In genomic region chr16:70575376-70575775, GRCh38 we compare ENCODE assay signal across 14 cellular contexts. TPM values are rescaled to one million over a fixed set of nuclear protein-coding genes. Genes with fewer than 3 reads are reported as not detected.
DNase-seq lines count a peak whose midpoint lies in the region; ATAC-seq and TF ChIP-seq lines count a peak whose summit lies in the region.
"Had no signal": no experiment of that assay in that cellular context is flagged by ENCODE, and none has a peak within 500 bp of the region (broad histone marks: within the 10 kb centered on the region; RNA-seq: fewer than 3 reads in every experiment).

No MANE protein-coding gene starts in this region.

- peaks cover 35% of the 10 kb centered on the region for H3K36me3 Mint-ChIP-seq in CD4-positive, alpha-beta T cell (ENCODE audit: low read depth)
- peaks cover 29 to 51% (median 35%) of the 10 kb centered on the region in 3 experiments for H3K36me3 Mint-ChIP-seq in H9 (ENCODE audit: insufficient read depth in 1 of 3, low read depth in 3 of 3)
- H3K36me3 Mint-ChIP-seq in chondrocyte (ENCODE audit: low read depth) = peaks cover 21% of the 10 kb centered on the region

- no peak overlapping the region for H3K4me3 ChIP-seq in osteoblast (ENCODE audit: insufficient read depth, low read length)
- H3K4me3 ChIP-seq: SK-N-MC had no signal

- peak overlapping the region; percentile 53 for H3K27ac Mint-ChIP-seq in CD4-positive, alpha-beta T cell
- peak overlapping the region; percentile 16 to 88 (median 45); a peak in 4 of 7 replicates for H3K27ac Mint-ChIP-seq in H9
- peak overlapping the region; percentile 94 for H3K27ac Mint-ChIP-seq in chondrocyte (ENCODE audit: unreplicated experiment)

- no peak overlapping the region for H3K4ac ChIP-seq in H9 (ENCODE audit: low read depth, low read length)

- H4K8ac ChIP-seq in H9 (replicated peaks; ENCODE audit: insufficient read length, low read depth, low read length) = no peak overlapping the region

- POLR2A ChIA-PET in CD4-positive, alpha-beta T cell (lab: Charles Lee) = no interaction called here

- no peaks in the 10 kb centered on the region for H3K27me3 Mint-ChIP-seq in CD4-positive, alpha-beta T cell
- H3K27me3 Mint-ChIP-seq in H9 (ENCODE audit: low read depth) (no peaks in the 10 kb centered on the region), chondrocyte (ENCODE audit: low read depth) (no peaks in the 10 kb centered on the region)
- H3K27me3 Mint-ChIP-seq: type B pancreatic cell had no signal

- H2AFZ ChIP-seq in H9 (ENCODE audit: low read length) = no peak overlapping the region
- no peak overlapping the region for H2AFZ ChIP-seq in osteoblast (ENCODE audit: low read length)

- H3T11ph ChIP-seq in H9 (ENCODE audit: low read length) = no peak overlapping the region

- WGBS in H9 (ENCODE audit: extremely low coverage, insufficient read length, low lambda C conversion rate) = no CpG with 5 or more reads among the region's 7 CpGs

- H3K18ac ChIP-seq in H9 (ENCODE audit: insufficient read length, low read depth, low read length) = no peak overlapping the region

- H4K5ac ChIP-seq in H9 (ENCODE audit: insufficient read length, low read depth, low read length) = no peak overlapping the region

- H3K4me2 ChIP-seq in H9 (ENCODE audit: insufficient read depth, insufficient read length, low read length) = no peak overlapping the region
- no peak overlapping the region for H3K4me2 ChIP-seq in osteoblast (ENCODE audit: insufficient read depth, low read length)

- no peak overlapping the region for H2BK20ac ChIP-seq in H9 (ENCODE audit: low read depth, low read length, poor library complexity, severe bottlenecking)

- no peak overlapping the region for H4K91ac ChIP-seq in H9 (ENCODE audit: insufficient read length, low read depth, low read length)

- no peak overlapping the region for H3K56ac ChIP-seq in H9 (ENCODE audit: insufficient read length, low read depth, low read length)

- peaks cover 44% of the 10 kb centered on the region for H3K36me3 ChIP-seq in osteoblast (ENCODE audit: insufficient read depth, low read length)

- CTCF ChIA-PET in CD4-positive, alpha-beta T cell (lab: Charles Lee) = no interaction called here

- no peak overlapping the region for H2BK5ac ChIP-seq in H9 (ENCODE audit: insufficient read length, low read length)

- H2AK5ac ChIP-seq in H9 (ENCODE audit: insufficient read length, low read length) = no peak overlapping the region

- no peaks in the 10 kb centered on the region for H3K9me3 Mint-ChIP-seq in CD4-positive, alpha-beta T cell
- H3K9me3 Mint-ChIP-seq in H9 (no peaks in the 10 kb centered on the region), chondrocyte (ENCODE audit: low read depth) (no peaks in the 10 kb centered on the region)
- H3K9me3 Mint-ChIP-seq: CD8-positive, alpha-beta T cell; type B pancreatic cell had no signal

- H2BK120ac ChIP-seq in H9 (ENCODE audit: low read depth, low read length, poor library complexity, severe bottlenecking) = no peak overlapping the region

- H3K4me1 ChIP-seq in H9 (ENCODE audit: insufficient read depth, low read length) (no peaks in the 10 kb centered on the region), osteoblast (ENCODE audit: insufficient read depth, low read length) (peaks cover 64% of the 10 kb centered on the region)

- no peaks in the 10 kb centered on the region for H3K79me2 ChIP-seq in H9 (ENCODE audit: insufficient read depth, low read length)
- no peaks in the 10 kb centered on the region for H3K79me2 ChIP-seq in osteoblast (ENCODE audit: insufficient read depth, low read length)

- H3K23ac ChIP-seq in H9 (ENCODE audit: insufficient read length, low read depth, low read length) = no peak overlapping the region

- ATAC-seq in CD4-positive, alpha-beta T cell (ENCODE audit: poor library complexity) = no peak
- no peak for ATAC-seq in GM19351 (IDR thresholded peaks at IDR 0.05; ENCODE audit: unreplicated experiment)
- ATAC-seq: CD8-positive, alpha-beta T cell had no signal

- no peak overlapping the region for H3K27ac ChIP-seq in CD4-positive, alpha-beta T cell (ENCODE audit: low read depth, low read length)
- H3K27ac ChIP-seq in H9 (ENCODE audit: insufficient read length, low read depth, low read length) (no peak overlapping the region), osteoblast (ENCODE audit: low read depth, low read length) (peak overlapping the region; percentile 87)

- no peaks in the 10 kb centered on the region for H3K23me2 ChIP-seq in H9 (ENCODE audit: insufficient read length, low read depth, low read length, poor library complexity, severe bottlenecking)

- no peak overlapping the region for H2BK15ac ChIP-seq in H9 (ENCODE audit: low read depth, low read length)

- H4K20me1 ChIP-seq in H9 (ENCODE audit: control insufficient read depth, insufficient read depth, insufficient read length) = no peaks in the 10 kb centered on the region
- H4K20me1 ChIP-seq in osteoblast (ENCODE audit: insufficient read depth, low read length) = no peaks in the 10 kb centered on the region

- no peak overlapping the region for H3K4me3 Mint-ChIP-seq in CD4-positive, alpha-beta T cell
- H3K4me3 Mint-ChIP-seq in H9 (no peak overlapping the region), chondrocyte (ENCODE audit: unreplicated experiment) (no peak overlapping the region)
- H3K4me3 Mint-ChIP-seq: CD8-positive, alpha-beta T cell; type B pancreatic cell had no signal

- no peaks in the 10 kb centered on the region for H3K9me3 ChIP-seq in CD4-positive, alpha-beta T cell (ENCODE audit: control insufficient read depth, low read length)
- H3K9me3 ChIP-seq in H9 (ENCODE audit: control insufficient read depth, low read depth, low read length) = no peaks in the 10 kb centered on the region
- H3K9me3 ChIP-seq in osteoblast (ENCODE audit: low read depth, low read length) = no peaks in the 10 kb centered on the region

- TF ChIP-seq CTCF in CD4-positive, alpha-beta T cell (IDR thresholded peaks at IDR 0.05) = no peak
- TF ChIP-seq CTCF in H9 (conservative IDR thresholded peaks at IDR 0.05) (no peak), chondrocyte (IDR thresholded peaks at IDR 0.05) (no peak), osteoblast (IDR thresholded peaks at IDR 0.05; ENCODE audit: extremely low read depth, low read depth, low read length) (no peak)

- H2BK12ac ChIP-seq in H9 (ENCODE audit: insufficient read length, low read depth, low read length) = no peak overlapping the region

- DNase-seq in CD4-positive, alpha-beta T cell = no peak
- DNase-seq in H9 = no peak
- DNase-seq in chondrocyte (ENCODE audit: low spot score) = no peak
- no peak for DNase-seq in osteoblast (ENCODE audit: insufficient read length, low spot score, missing footprints)
- no peak for DNase-seq in NCI-H146 treated with DMSO at 0.1 percent for 48 hours (lab: John Stamatoyannopoulos, UW; ENCODE audit: unreplicated experiment)
- no peak for DNase-seq in HT-29 (ENCODE audit: low spot score)
- DNase-seq: CD8-positive, alpha-beta T cell; GF-D8; NCI-H1092; NCI-H226; stimulated activated CD4-positive, alpha-beta T cell treated with anti-CD3 and anti-CD28 coated beads, Interleukin-2, amount 100 ng/mL, for 24 hours had no signal

- no peak overlapping the region for H3K14ac ChIP-seq in H9 (ENCODE audit: insufficient read depth, low read length)

- intact Hi-C loops in CD4-positive, alpha-beta T cell (cut with DNase I, micrococcal nuclease) = no loop called here

- H3K27me3 ChIP-seq in CD4-positive, alpha-beta T cell (ENCODE audit: control insufficient read depth, insufficient read depth, low read length) = no peaks in the 10 kb centered on the region
- H3K27me3 ChIP-seq in H9 (ENCODE audit: insufficient read depth, low read length) = no peaks in the 10 kb centered on the region
- no peaks in the 10 kb centered on the region for H3K27me3 ChIP-seq in osteoblast (ENCODE audit: insufficient read depth, low read length)

- H3K79me1 ChIP-seq in H9 (ENCODE audit: insufficient read depth, low read depth, low read length, poor library complexity, severe bottlenecking) = no peaks in the 10 kb centered on the region

- peaks cover 5% of the 10 kb centered on the region for H3K4me1 Mint-ChIP-seq in CD4-positive, alpha-beta T cell (ENCODE audit: low read depth)
- H3K4me1 Mint-ChIP-seq in H9 (peaks cover 15 to 16% of the 10 kb centered on the region in 2 experiments), chondrocyte (ENCODE audit: low read depth) (peaks cover 78% of the 10 kb centered on the region)

- H3K9ac ChIP-seq in H9 (ENCODE audit: extremely low read depth, insufficient read length, low read length) = no peak overlapping the region

RNA-seq across cellular contexts. Expression of gene SF3B3, which starts 51.8 kb away (rescaled TPM):
- 100 to 1,000 TPM; 130 to 140 TPM for total RNA-seq in CD4-positive, alpha-beta T cell
- total RNA-seq in H9 (2021) (493 and 511 TPM in 2 replicates), chondrocyte (182 to 262 TPM (median 186 TPM) in 3 replicates), osteoblast (123 and 142 TPM in 2 replicates)
- 144 and 153 TPM in 2 replicates for total RNA-seq in HT-29 (2014; rRNA removed; shearing (Covaris generic))

RNA-seq across cellular contexts. Expression of gene COG4, which starts 52.0 kb away (rescaled TPM):
- 10 to 100 TPM; 15.9 to 19.3 TPM for total RNA-seq in CD4-positive, alpha-beta T cell
- total RNA-seq in H9 (2021) = 51.9 and 54.1 TPM in 2 replicates
- total RNA-seq in chondrocyte = 48.4 to 65.1 TPM (median 49.8 TPM) in 3 replicates
- 51.3 and 61.5 TPM in 2 replicates for total RNA-seq in osteoblast
- 61.7 and 76.6 TPM in 2 replicates for total RNA-seq in HT-29 (2014; rRNA removed; shearing (Covaris generic))
